Comparison of ENCODE assay signal across 28 cellular contexts in the genomic region with DNA sequence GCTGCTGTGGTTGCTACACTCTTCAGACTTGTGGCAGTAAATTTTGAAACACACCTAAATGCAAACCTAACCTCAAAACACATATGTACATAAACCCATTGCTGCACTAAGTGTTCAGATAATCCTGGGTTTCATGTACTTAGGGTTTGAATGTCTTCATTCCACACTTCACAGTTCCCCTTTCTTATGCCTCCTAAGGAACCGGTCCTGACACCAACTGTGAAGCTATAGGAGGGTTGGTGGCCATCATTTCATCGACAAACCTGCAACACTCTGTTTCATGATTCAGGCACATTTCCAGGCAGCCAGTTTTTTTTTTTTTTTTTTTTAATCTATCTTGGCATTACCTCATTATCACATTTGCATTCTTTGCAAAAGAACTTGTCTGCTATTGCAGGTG. TPM values are rescaled to one million over a fixed set of nuclear protein-coding genes. Genes with fewer than 3 reads are reported as not detected.
DNase-seq lines count a peak whose midpoint lies in the region; ATAC-seq and TF ChIP-seq lines count a peak whose summit lies in the region.
"Had no signal": no experiment of that assay in that cellular context is flagged by ENCODE, and none has a peak within 500 bp of the region (broad histone marks: within the 10 kb centered on the region; RNA-seq: fewer than 3 reads in every experiment).

No MANE protein-coding gene starts in this region.

- H3K27me3 Mint-ChIP-seq in glutamatergic neuron (ENCODE audit: unreplicated experiment) (peaks cover 5% of the 10 kb centered on the region), progenitor cell of endocrine pancreas (peaks cover 38% of the 10 kb centered on the region)

- H3K9me3 Mint-ChIP-seq in glutamatergic neuron (ENCODE audit: unreplicated experiment), result peaks cover 17% of the 10 kb centered on the region
- no peaks in the 10 kb centered on the region for H3K9me3 Mint-ChIP-seq in progenitor cell of endocrine pancreas (ENCODE audit: low read depth)
- H3K9me3 Mint-ChIP-seq: activated CD4-positive, alpha-beta memory T cell treated with anti-CD3 and anti-CD28 coated beads for 36 hours; activated naive CD8-positive, alpha-beta T cell treated with anti-CD3 and anti-CD28 coated beads, Interleukin-2, amount 10 ng/mL, durations not matched to agents 7 days and 5 days had no signal

- CTCF ChIA-PET in HEK293 (lab: Yijun Ruan, JAX) (no interaction called here), GM10248 (lab: Yijun Ruan, JAX) (interaction anchor here (1.0 kb wide), 1 partner anchor 22 kb away, joined by 3 read pairs; no protein-coding TSS in a partner anchor)

- H3K36me3 Mint-ChIP-seq in glutamatergic neuron (ENCODE audit: unreplicated experiment) (peaks cover 2% of the 10 kb centered on the region), progenitor cell of endocrine pancreas (ENCODE audit: insufficient read depth) (peaks cover 1% of the 10 kb centered on the region)
- H3K36me3 Mint-ChIP-seq: activated CD4-positive, alpha-beta memory T cell treated with anti-CD3 and anti-CD28 coated beads for 36 hours; activated naive CD8-positive, alpha-beta T cell treated with anti-CD3 and anti-CD28 coated beads, Interleukin-2, amount 10 ng/mL, durations not matched to agents 7 days and 5 days; CD4-positive, alpha-beta memory T cell had no signal

- POLR2A ChIA-PET in HEK293 (lab: Yijun Ruan, JAX), result no interaction called here
- POLR2A ChIA-PET in GM10248 (lab: Yijun Ruan, JAX), result no interaction called here

- no peaks in the 10 kb centered on the region for H3K9me3 ChIP-seq in HEK293 (ENCODE audit: control insufficient read depth, insufficient read depth, low read depth, low read length)
- H3K9me3 ChIP-seq: esophagus muscularis mucosa, gastrocnemius medialis, suprapubic skin, uterus had no signal

- no peak overlapping the region for H3K27ac ChIP-seq in HEK293 (ENCODE audit: extremely low read depth, low read depth, low read length)
- H3K27ac ChIP-seq: esophagus muscularis mucosa, gastrocnemius medialis, parathyroid adenoma, suprapubic skin, uterus had no signal

- DNase-seq in NOMO-1 treated with DMSO at 0.1 percent for 48 hours (lab: John Stamatoyannopoulos, UW; ENCODE audit: unreplicated experiment) (peak; percentile 34), glutamatergic neuron (no peak), progenitor cell of endocrine pancreas (ENCODE audit: low spot score, unreplicated experiment) (no peak), GM10248 (ENCODE audit: extremely low spot score) (no peak)
- DNase-seq: activated CD4-positive, alpha-beta memory T cell treated with anti-CD3 and anti-CD28 coated beads for 36 hours; activated CD4-positive, CD25-positive, alpha-beta regulatory T cell; activated effector memory CD4-positive, alpha-beta T cell treated with Interleukin-2 at 50 U/mL for 16 hours; activated naive CD8-positive, alpha-beta T cell treated with anti-CD3 and anti-CD28 coated beads, Interleukin-2, amount 10 ng/mL, durations not matched to agents 7 days and 5 days; CD4-positive, alpha-beta memory T cell; effector memory CD4-positive, alpha-beta T cell; gastrocnemius medialis; GF-D8; kidney glomerular epithelial cell; mammary epithelial cell; NCI-H1417; NCI-H510A treated with DMSO at 0.1 percent for 48 hours; NK-92 treated with Interleukin-12 subunit alpha and Interleukin-12 subunit beta, amount 100 ng/mL, for 24 hours; T1000; uterus had no signal

- H3K4me3 ChIP-seq in HEK293 (ENCODE audit: low read depth, low read length), result no peak overlapping the region
- H3K4me3 ChIP-seq: esophagus muscularis mucosa, suprapubic skin, uterus had no signal

- peak overlapping the region; percentile 93 for H3K4me3 Mint-ChIP-seq in glutamatergic neuron (ENCODE audit: unreplicated experiment)
- H3K4me3 Mint-ChIP-seq in progenitor cell of endocrine pancreas (ENCODE audit: low read depth), result peak overlapping the region; percentile 40
- H3K4me3 Mint-ChIP-seq: activated CD4-positive, alpha-beta memory T cell treated with anti-CD3 and anti-CD28 coated beads for 36 hours; activated naive CD8-positive, alpha-beta T cell treated with anti-CD3 and anti-CD28 coated beads, Interleukin-2, amount 10 ng/mL, durations not matched to agents 7 days and 5 days; CD4-positive, alpha-beta memory T cell had no signal

- TF ChIP-seq CTCF in HEK293 (tag by site-specific recombination; IDR thresholded peaks at IDR 0.05), result no peak
- TF ChIP-seq CTCF in glutamatergic neuron (IDR thresholded peaks at IDR 0.05; ENCODE audit: partially characterized antibody, unreplicated experiment), result no peak
- no peak for TF ChIP-seq CTCF in progenitor cell of endocrine pancreas (IDR thresholded peaks at IDR 0.05; ENCODE audit: unreplicated experiment)
- TF ChIP-seq CTCF in GM10248 (IDR thresholded peaks at IDR 0.05; ENCODE audit: control extremely low read depth, extremely low read depth, low read depth, missing control alignments), result no peak

- H3K27ac Mint-ChIP-seq in glutamatergic neuron (ENCODE audit: unreplicated experiment) (peak overlapping the region; percentile 96), progenitor cell of endocrine pancreas (no peak overlapping the region)
- H3K27ac Mint-ChIP-seq: activated CD4-positive, alpha-beta memory T cell treated with anti-CD3 and anti-CD28 coated beads for 36 hours; activated naive CD8-positive, alpha-beta T cell treated with anti-CD3 and anti-CD28 coated beads, Interleukin-2, amount 10 ng/mL, durations not matched to agents 7 days and 5 days; CD4-positive, alpha-beta memory T cell had no signal

- H3K4me1 ChIP-seq in HEK293 (ENCODE audit: control insufficient read depth, insufficient read depth, low read length), result no peaks in the 10 kb centered on the region; the same call in none of the 2 replicates
- H3K4me1 ChIP-seq: parathyroid adenoma, uterus had no signal

- ATAC-seq in GM18505 (IDR thresholded peaks at IDR 0.05; ENCODE audit: unreplicated experiment) (no peak), HG03442 (IDR thresholded peaks at IDR 0.05; ENCODE audit: unreplicated experiment) (no peak)
- ATAC-seq: gastrocnemius medialis, HepG2, SK-N-SH treated with all-trans-retinoic acid at 6 μM for 48 hours had no signal

- peaks cover 11% of the 10 kb centered on the region for H3K4me1 Mint-ChIP-seq in glutamatergic neuron (ENCODE audit: low read depth, unreplicated experiment)
- peaks cover 8% of the 10 kb centered on the region for H3K4me1 Mint-ChIP-seq in progenitor cell of endocrine pancreas (ENCODE audit: low read depth)
- H3K4me1 Mint-ChIP-seq: activated naive CD8-positive, alpha-beta T cell treated with anti-CD3 and anti-CD28 coated beads, Interleukin-2, amount 10 ng/mL, durations not matched to agents 7 days and 5 days had no signal

- no peaks in the 10 kb centered on the region for H3K36me3 ChIP-seq in HEK293 (ENCODE audit: control insufficient read depth in 2 of 2, insufficient read depth in 1 of 2, low read length in 2 of 2)
- H3K36me3 ChIP-seq: esophagus muscularis mucosa, gastrocnemius medialis, suprapubic skin, uterus had no signal

- no peak for TF ChIP-seq POLR2A in GM18505 (IDR thresholded peaks at IDR 0.05; ENCODE audit: borderline replicate concordance, extremely low read depth, insufficient read depth, insufficient read length)

TF ChIP-seq in HEK293, 187 proteins besides CTCF, POLR2A, EP300 and RAD21:
- TF ChIP-seq, protein P1, sequence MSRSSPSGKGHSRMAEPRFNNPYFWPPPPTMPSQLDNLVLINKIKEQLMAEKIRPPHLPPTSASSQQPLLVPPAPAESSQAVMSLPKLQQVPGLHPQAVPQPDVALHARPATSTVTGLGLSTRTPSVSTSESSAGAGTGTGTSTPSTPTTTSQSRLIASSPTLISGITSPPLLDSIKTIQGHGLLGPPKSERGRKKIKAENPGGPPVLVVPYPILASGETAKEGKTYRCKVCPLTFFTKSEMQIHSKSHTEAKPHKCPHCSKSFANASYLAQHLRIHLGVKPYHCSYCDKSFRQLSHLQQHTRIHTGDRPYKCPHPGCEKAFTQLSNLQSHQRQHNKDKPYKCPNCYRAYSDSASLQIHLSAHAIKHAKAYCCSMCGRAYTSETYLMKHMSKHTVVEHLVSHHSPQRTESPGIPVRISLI (tag by site-specific recombination; IDR thresholded peaks at IDR 0.05), result peak; percentile 65; the same call in 1 of the 2 replicates
- TF ChIP-seq ZNF335 (tag by site-specific recombination; conservative IDR thresholded peaks at IDR 0.05), result peak; percentile 44
- no peak for TF ChIP-seq PRDM4 (tag by site-specific recombination; IDR thresholded peaks at IDR 0.05)
- TF ChIP-seq GLI4 (tag by site-specific recombination; IDR thresholded peaks at IDR 0.05), result no peak

RNA-seq across cellular contexts. Expression of gene STOX2, which starts 3.2 kb away (rescaled TPM):
- total RNA-seq in glutamatergic neuron (ENCODE audit: unreplicated experiment) (26.7 TPM), progenitor cell of endocrine pancreas (21.9 and 23.8 TPM in 2 replicates)
- total RNA-seq: activated CD4-positive, alpha-beta memory T cell treated with anti-CD3 and anti-CD28 coated beads for 36 hours; activated naive CD8-positive, alpha-beta T cell treated with anti-CD3 and anti-CD28 coated beads, Interleukin-2, amount 10 ng/mL, durations not matched to agents 7 days and 5 days; CD4-positive, alpha-beta memory T cell; RPMI7951 had no signal
